Comparison of ENCODE assay signal across 1 cellular context in genomic region chr6:157800420-157801237, GRCh38.
TF ChIP-seq lines count a peak whose summit lies in the region.

No MANE protein-coding gene starts in this region.

TF ChIP-seq in K562, 482 proteins besides CTCF, POLR2A, EP300 and RAD21 (continued from another document):
- TF ChIP-seq AFF1 (IDR thresholded peaks at IDR 0.05; ENCODE audit: low read depth in 1 of 2, partially characterized antibody in 2 of 2) (no peak), E2F3 (CRISPR knock-in tag; IDR thresholded peaks at IDR 0.05) (no peak), CEBPG (CRISPR knock-in tag; IDR thresholded peaks at IDR 0.05) (no peak), CEBPG (tag; conservative IDR thresholded peaks at IDR 0.05 in 1 of 2, IDR thresholded peaks at IDR 0.05 in 1 of 2) (peak in 1 of 2 experiments; percentile 32; a peak in 1 of 4 replicates), E4F1 (CRISPR knock-in tag; IDR thresholded peaks at IDR 0.05; ENCODE audit: borderline replicate concordance) (no peak), ZBTB8A (IDR thresholded peaks at IDR 0.05; ENCODE audit: partially characterized antibody) (no peak), OTX1 (CRISPR knock-in tag; IDR thresholded peaks at IDR 0.05) (no peak), ZNF398 (CRISPR knock-in tag; IDR thresholded peaks at IDR 0.05) (no peak), ETS2 (tag; IDR thresholded peaks at IDR 0.05; ENCODE audit: borderline replicate concordance, poor library complexity, severe bottlenecking) (no peak), THRA (IDR thresholded peaks at IDR 0.05) (no peak), EHMT2 (IDR thresholded peaks at IDR 0.05) (0 out of 2 replicates have a peak, but pooled peaks have one; percentile 27), ATF3 (IDR thresholded peaks at IDR 0.05) (peak; percentile 66), ATF3 (CRISPR knock-in tag; conservative IDR thresholded peaks at IDR 0.05) (no peak), ZNF668 (CRISPR knock-in tag; IDR thresholded peaks at IDR 0.05) (no peak), ATF1 (CRISPR knock-in tag; IDR thresholded peaks at IDR 0.05) (no peak), ATF1 (tag; IDR thresholded peaks at IDR 0.05) (no peak), TEAD1 (CRISPR knock-in tag; IDR thresholded peaks at IDR 0.05) (no peak), FOXA1 (IDR thresholded peaks at IDR 0.05; ENCODE audit: borderline replicate concordance) (no peak), ZNF696 (CRISPR knock-in tag; conservative IDR thresholded peaks at IDR 0.05) (no peak), CBX8 (IDR thresholded peaks at IDR 0.05; ENCODE audit: borderline replicate concordance, extremely low read depth, low read depth, low read length, poor library complexity, severe bottlenecking) (no peak), BRF2 (IDR thresholded peaks at IDR 0.05; ENCODE audit: borderline replicate concordance, insufficient read depth, insufficient read length) (no peak), ZC3H4 (CRISPR knock-in tag; IDR thresholded peaks at IDR 0.05; ENCODE audit: borderline replicate concordance) (no peak), SMAD3 (CRISPR knock-in tag; conservative IDR thresholded peaks at IDR 0.05) (no peak), UBTF (IDR thresholded peaks at IDR 0.05; ENCODE audit: borderline replicate concordance in 1 of 2, low read depth in 2 of 2, low read length in 2 of 2) (no peak), COPS2 (conservative IDR thresholded peaks at IDR 0.05) (no peak), FOSL1 (tag; conservative IDR thresholded peaks at IDR 0.05) (peak; percentile 81), RNF2 (IDR thresholded peaks at IDR 0.05) (no peak), SAFB2 (IDR thresholded peaks at IDR 0.05; ENCODE audit: borderline replicate concordance, low read depth, low read length, severe bottlenecking) (no peak), CEBPB (tag; IDR thresholded peaks at IDR 0.05) (peak; percentile 47), CTBP1 (IDR thresholded peaks at IDR 0.05; ENCODE audit: borderline replicate concordance) (no peak)
